In genomic region chr19:35994868-35995654, GRCh38 we compare ENCODE assay signal across 7 cellular contexts.
DNase-seq lines count a peak whose midpoint lies in the region; ATAC-seq and TF ChIP-seq lines count a peak whose summit lies in the region.

Gene SDHAF1 (plus strand): TSS chr19:35995188. CDS start chr19:35995275, 87 bp downstream.

- peak within 1 kb of the TSS; percentile 68 for H3K4me3 ChIP-seq in astrocyte of the cerebellum (ENCODE audit: low read depth, low read length)

- ATAC-seq in GM18499 (IDR thresholded peaks at IDR 0.05; ENCODE audit: insufficient read depth, unreplicated experiment): peak; percentile 51
- ATAC-seq in HG02943 (IDR thresholded peaks at IDR 0.05; ENCODE audit: low read depth, unreplicated experiment): peak; percentile 75

- in situ Hi-C loops in astrocyte of the cerebellum (cut with HindIII; ENCODE audit: low sequenced_read_pairs): no loop called here

- TF ChIP-seq CTCF in astrocyte of the cerebellum (IDR thresholded peaks at IDR 0.05; ENCODE audit: low read depth, low read length, missing control alignments): no peak

- DNase-seq in NCI-H1930 (lab: John Stamatoyannopoulos, UW): peak; percentile 92 to 94
- peak; percentile 84 for DNase-seq in T-helper 9 cell
- DNase-seq in astrocyte of the cerebellum (ENCODE audit: low read depth): peak; percentile 78
- DNase-seq in hepatic stellate cell (ENCODE audit: low spot score): peak; percentile 98
- peak; percentile 95 for DNase-seq in retina

Comparison
In these comparisons a context has a peak if more than half of its experiments do, and no peak if none do; other contexts are left out.
1. Peak in every context shown above with its lines: DNase-seq, ATAC-seq and H3K4me3 ChIP-seq.